9 cellular contexts compared by ENCODE assay signal in genomic region chr1:228108055-228108690, GRCh38. TPM values are rescaled to one million over a fixed set of nuclear protein-coding genes. Genes with fewer than 3 reads are reported as not detected.
DNase-seq lines count a peak whose midpoint lies in the region; ATAC-seq and TF ChIP-seq lines count a peak whose summit lies in the region.
"Had no signal": no experiment of that assay in that cellular context is flagged by ENCODE, and none has a peak within 500 bp of the region (broad histone marks: within the 10 kb centered on the region; RNA-seq: fewer than 3 reads in every experiment).

No MANE protein-coding gene starts in this region.

- no peak for TF ChIP-seq POLR2A in suprapubic skin (IDR thresholded peaks at IDR 0.05)

- no peak for TF ChIP-seq EP300 in suprapubic skin (IDR thresholded peaks at IDR 0.05)

- H3K36me3 Mint-ChIP-seq in activated CD4-positive, alpha-beta T cell treated with anti-CD3 and anti-CD28 coated beads, Interleukin-2, amount 10 ng/mL, durations not matched to agents 24 days and 14 days (ENCODE audit: low read depth) = peaks cover 19% of the 10 kb centered on the region
- peaks cover 13% of the 10 kb centered on the region for H3K36me3 Mint-ChIP-seq in activated CD8-positive, alpha-beta T cell treated with anti-CD3 and anti-CD28 coated beads, Interleukin-2, amount 10 ng/mL, durations not matched to agents 7 days and 5 days (ENCODE audit: low read depth)
- H3K36me3 Mint-ChIP-seq in immature natural killer cell = peaks cover 0 to 5% (median 0%) of the 10 kb centered on the region in 3 donors

- CTCF ChIA-PET in activated CD8-positive, alpha-beta T cell treated with anti-CD3 and anti-CD28 coated beads, Interleukin-2, amount 10 ng/mL, durations not matched to agents 7 days and 5 days (lab: Charles Lee) = no interaction called here

- no peak for DNase-seq in activated CD4-positive, alpha-beta T cell treated with anti-CD3 and anti-CD28 coated beads, Interleukin-2, amount 10 ng/mL, durations not matched to agents 24 days and 14 days
- DNase-seq in activated CD4-positive, alpha-beta T cell treated with anti-CD3 and anti-CD28 coated beads for 48 hours = no peak
- no peak for DNase-seq in activated CD8-positive, alpha-beta T cell treated with anti-CD3 and anti-CD28 coated beads, Interleukin-2, amount 10 ng/mL, durations not matched to agents 7 days and 5 days
- DNase-seq in immature natural killer cell = no peak
- no peak for DNase-seq in suprapubic skin (ENCODE audit: low spot score in 2 of 2)
- no peak for DNase-seq in activated CD4-positive, CD25-positive, alpha-beta regulatory T cell (lab: John Stamatoyannopoulos, UW)
- DNase-seq in NAMALWA (ENCODE audit: low spot score) = no peak
- DNase-seq: COR-L47 had no signal

- POLR2A ChIA-PET in activated CD8-positive, alpha-beta T cell treated with anti-CD3 and anti-CD28 coated beads, Interleukin-2, amount 10 ng/mL, durations not matched to agents 7 days and 5 days (lab: Charles Lee) = interaction anchor here (0.7 to 2.8 kb wide), 6 partner anchors 26 to 357 kb away, joined by 3 to 16 read pairs (median 4); partner anchors contain the start of gene ARF1

- WGBS in suprapubic skin = 79% methylated on average over 11 of the region's 11 CpGs

- intact Hi-C loops in activated CD4-positive, alpha-beta T cell treated with anti-CD3 and anti-CD28 coated beads, Interleukin-2, amount 10 ng/mL, durations not matched to agents 24 days and 14 days (cut with micrococcal nuclease) = loop anchor here (5.0 to 10.0 kb wide), 2 partner anchors 299 to 343 kb away; partner anchors contain the start of gene TRIM11

- H3K4me1 ChIP-seq in suprapubic skin = peaks cover 34% of the 10 kb centered on the region

- H3K4me3 ChIP-seq in suprapubic skin = peak overlapping the region; percentile 97

- H3K27ac Mint-ChIP-seq in activated CD4-positive, alpha-beta T cell treated with anti-CD3 and anti-CD28 coated beads, Interleukin-2, amount 10 ng/mL, durations not matched to agents 24 days and 14 days = peak overlapping the region; percentile 88
- H3K27ac Mint-ChIP-seq in activated CD8-positive, alpha-beta T cell treated with anti-CD3 and anti-CD28 coated beads, Interleukin-2, amount 10 ng/mL, durations not matched to agents 7 days and 5 days = peak overlapping the region; percentile 96
- H3K27ac Mint-ChIP-seq in immature natural killer cell = peak overlapping the region; percentile 50 to 93 (median 74)

- H3K27me3 ChIP-seq in suprapubic skin = no peaks in the 10 kb centered on the region

- H3K27me3 Mint-ChIP-seq in activated CD4-positive, alpha-beta T cell treated with anti-CD3 and anti-CD28 coated beads, Interleukin-2, amount 10 ng/mL, durations not matched to agents 24 days and 14 days = peaks cover 4% of the 10 kb centered on the region
- no peaks in the 10 kb centered on the region for H3K27me3 Mint-ChIP-seq in activated CD8-positive, alpha-beta T cell treated with anti-CD3 and anti-CD28 coated beads, Interleukin-2, amount 10 ng/mL, durations not matched to agents 7 days and 5 days (ENCODE audit: low read depth)
- peaks cover 5 to 10% (median 8%) of the 10 kb centered on the region in 3 donors for H3K27me3 Mint-ChIP-seq in immature natural killer cell (ENCODE audit: low read depth in 3 of 3)

- no peaks in the 10 kb centered on the region for H3K9me3 ChIP-seq in suprapubic skin

- peak overlapping the region; percentile 95 for H3K4me3 Mint-ChIP-seq in activated CD4-positive, alpha-beta T cell treated with anti-CD3 and anti-CD28 coated beads, Interleukin-2, amount 10 ng/mL, durations not matched to agents 24 days and 14 days
- H3K4me3 Mint-ChIP-seq in activated CD8-positive, alpha-beta T cell treated with anti-CD3 and anti-CD28 coated beads, Interleukin-2, amount 10 ng/mL, durations not matched to agents 7 days and 5 days = peak overlapping the region; percentile 92
- H3K4me3 Mint-ChIP-seq in immature natural killer cell = peak overlapping the region; percentile 91 to 94 (median 92)

- H3K36me3 ChIP-seq in suprapubic skin = peaks cover 22% of the 10 kb centered on the region

- peak overlapping the region; percentile 89 for H3K27ac ChIP-seq in suprapubic skin

- peaks cover 33% of the 10 kb centered on the region for H3K4me1 Mint-ChIP-seq in activated CD4-positive, alpha-beta T cell treated with anti-CD3 and anti-CD28 coated beads, Interleukin-2, amount 10 ng/mL, durations not matched to agents 24 days and 14 days
- H3K4me1 Mint-ChIP-seq in activated CD8-positive, alpha-beta T cell treated with anti-CD3 and anti-CD28 coated beads, Interleukin-2, amount 10 ng/mL, durations not matched to agents 7 days and 5 days (ENCODE audit: low read depth) = peaks cover 51% of the 10 kb centered on the region
- H3K4me1 Mint-ChIP-seq in immature natural killer cell = peaks cover 35 to 36% of the 10 kb centered on the region in 2 donors

- ATAC-seq in activated CD8-positive, alpha-beta T cell treated with anti-CD3 and anti-CD28 coated beads, Interleukin-2, amount 10 ng/mL, durations not matched to agents 7 days and 5 days = no peak
- no peak for ATAC-seq in HG03045 (IDR thresholded peaks at IDR 0.05; ENCODE audit: unreplicated experiment)

- TF ChIP-seq CTCF in suprapubic skin (IDR thresholded peaks at IDR 0.05) = no peak

- H3K9me3 Mint-ChIP-seq in activated CD4-positive, alpha-beta T cell treated with anti-CD3 and anti-CD28 coated beads, Interleukin-2, amount 10 ng/mL, durations not matched to agents 24 days and 14 days = no peaks in the 10 kb centered on the region
- no peaks in the 10 kb centered on the region for H3K9me3 Mint-ChIP-seq in activated CD8-positive, alpha-beta T cell treated with anti-CD3 and anti-CD28 coated beads, Interleukin-2, amount 10 ng/mL, durations not matched to agents 7 days and 5 days (ENCODE audit: insufficient read depth)
- no peaks in the 10 kb centered on the region for H3K9me3 Mint-ChIP-seq in immature natural killer cell

RNA-seq across cellular contexts. Expression of gene MRPL55, which starts 0.9 kb away (rescaled TPM):
- total RNA-seq in activated CD4-positive, alpha-beta T cell treated with anti-CD3 and anti-CD28 coated beads, Interleukin-2, amount 10 ng/mL, durations not matched to agents 24 days and 14 days = 55.2 and 62.2 TPM in 2 replicates
- total RNA-seq in activated CD8-positive, alpha-beta T cell treated with anti-CD3 and anti-CD28 coated beads, Interleukin-2, amount 10 ng/mL, durations not matched to agents 7 days and 5 days = 10 to 100 TPM; 51.1 to 60.7 TPM
- 100 to 1,000 TPM; 125 to 230 (median 129) TPM for polyA plus RNA-seq in immature natural killer cell
- total RNA-seq in suprapubic skin = 100 to 1,000 TPM in 3 of 4 donors, 10 to 100 TPM in 1; 99.3 to 161 (median 119) TPM

RNA-seq across cellular contexts. Expression of gene C1orf35, which starts 5.0 kb away (rescaled TPM):
- total RNA-seq in activated CD4-positive, alpha-beta T cell treated with anti-CD3 and anti-CD28 coated beads, Interleukin-2, amount 10 ng/mL, durations not matched to agents 24 days and 14 days = 27.5 and 33.0 TPM in 2 replicates
- 10 to 100 TPM; 24.7 to 25.6 TPM for total RNA-seq in activated CD8-positive, alpha-beta T cell treated with anti-CD3 and anti-CD28 coated beads, Interleukin-2, amount 10 ng/mL, durations not matched to agents 7 days and 5 days
- 10 to 100 TPM in 2 of 3 donors, 1 to 10 TPM in 1; 1.8 to 21.7 (median 16.6) TPM for polyA plus RNA-seq in immature natural killer cell
- total RNA-seq in suprapubic skin = 10 to 100 TPM; 10.6 to 32.3 (median 17.1) TPM

RNA-seq across cellular contexts. Expression of gene ARF1, which starts 25.7 kb away (rescaled TPM):
- 388 and 395 TPM in 2 replicates for total RNA-seq in activated CD4-positive, alpha-beta T cell treated with anti-CD3 and anti-CD28 coated beads, Interleukin-2, amount 10 ng/mL, durations not matched to agents 24 days and 14 days
- total RNA-seq in activated CD8-positive, alpha-beta T cell treated with anti-CD3 and anti-CD28 coated beads, Interleukin-2, amount 10 ng/mL, durations not matched to agents 7 days and 5 days = 100 to 1,000 TPM; 313 to 322 TPM
- polyA plus RNA-seq in immature natural killer cell = 100 to 1,000 TPM; 533 to 916 (median 674) TPM
- 100 to 1,000 TPM; 284 to 385 (median 362) TPM for total RNA-seq in suprapubic skin

RNA-seq across cellular contexts. Expression of gene GUK1, which starts 31.9 kb away (rescaled TPM):
- 211 and 222 TPM in 2 replicates for total RNA-seq in activated CD4-positive, alpha-beta T cell treated with anti-CD3 and anti-CD28 coated beads, Interleukin-2, amount 10 ng/mL, durations not matched to agents 24 days and 14 days
- 100 to 1,000 TPM; 339 to 344 TPM for total RNA-seq in activated CD8-positive, alpha-beta T cell treated with anti-CD3 and anti-CD28 coated beads, Interleukin-2, amount 10 ng/mL, durations not matched to agents 7 days and 5 days
- 100 to 1,000 TPM; 516 to 803 (median 763) TPM for polyA plus RNA-seq in immature natural killer cell
- 100 to 1,000 TPM; 384 to 510 (median 421) TPM for total RNA-seq in suprapubic skin

RNA-seq across cellular contexts. Expression of gene GJC2, which starts 41.6 kb away (rescaled TPM):
- total RNA-seq in activated CD4-positive, alpha-beta T cell treated with anti-CD3 and anti-CD28 coated beads, Interleukin-2, amount 10 ng/mL, durations not matched to agents 24 days and 14 days = 0.69 and 0.96 TPM in 2 replicates
- 1 to 10 TPM; 4.1 to 4.4 TPM for total RNA-seq in activated CD8-positive, alpha-beta T cell treated with anti-CD3 and anti-CD28 coated beads, Interleukin-2, amount 10 ng/mL, durations not matched to agents 7 days and 5 days
- not detected for polyA plus RNA-seq in immature natural killer cell
- 1 to 10 TPM; 2.5 to 3.6 (median 3.0) TPM for total RNA-seq in suprapubic skin
